Comparison of ENCODE assay signal across 13 cellular contexts in genomic region chr7:48140001-48140681, GRCh38. TPM values are rescaled to one million over a fixed set of nuclear protein-coding genes. Genes with fewer than 3 reads are reported as not detected.
A peak's percentile ranks its signal among the peaks of the same experiment; 100 is the strongest.
DNase-seq lines count a peak whose midpoint lies in the region; ATAC-seq and TF ChIP-seq lines count a peak whose summit lies in the region.
"Had no signal": no experiment of that assay in that cellular context is flagged by ENCODE, and none has a peak within 500 bp of the region (broad histone marks: within the 10 kb centered on the region; RNA-seq: fewer than 3 reads in every experiment).

No MANE protein-coding gene starts in this region.

- no peaks in the 10 kb centered on the region for H3K79me2 ChIP-seq in neural progenitor cell (ENCODE audit: low read depth)

- no peak overlapping the region for H2AFZ ChIP-seq in neural progenitor cell (replicated peaks)

- DNase-seq in Caco-2 (peak; percentile 71 to 77), cardiac fibroblast (ENCODE audit: low read depth in 2 of 2) (peak; percentile 22 to 40), NCI-H510A treated with DMSO at 0.1 percent for 48 hours (lab: John Stamatoyannopoulos, UW) (no peak), neural progenitor cell (ENCODE audit: low spot score) (no peak)
- no peak for DNase-seq in activated CD4-positive, CD25-positive, alpha-beta regulatory T cell (lab: John Stamatoyannopoulos, UW)
- DNase-seq: activated CD8-positive, alpha-beta T cell treated with anti-CD3 and anti-CD28 coated beads, Interleukin-2, amount 10 ng/mL, durations not matched to agents 7 days and 5 days; brain microvascular endothelial cell; heart right ventricle; upper lobe of left lung had no signal

- H3K4me3 ChIP-seq in Caco-2 (ENCODE audit: low read depth, low read length) (no peak overlapping the region), HUES48 (ENCODE audit: low read depth, low read length) (no peak overlapping the region), cardiac fibroblast (replicated peaks in 1 of 2; ENCODE audit: low read depth in 2 of 2, low read length in 2 of 2) (no peak overlapping the region), muscle layer of duodenum (ENCODE audit: low read depth in 1 of 2, low read length in 2 of 2) (peak overlapping the region; percentile 5 to 7), neural progenitor cell (no peak overlapping the region)
- H3K4me3 ChIP-seq: heart right ventricle, upper lobe of left lung had no signal

- no peak for TF ChIP-seq CTCF in Caco-2 (IDR thresholded peaks at IDR 0.05; ENCODE audit: insufficient read depth in 1 of 2, low read depth in 1 of 2, low read length in 1 of 2, severe bottlenecking in 1 of 2, unreplicated experiment in 1 of 2)
- TF ChIP-seq CTCF in cardiac fibroblast (IDR thresholded peaks at IDR 0.05; ENCODE audit: low read depth, low read length): no peak
- no peak for TF ChIP-seq CTCF in neural progenitor cell (IDR thresholded peaks at IDR 0.05)

- BruUV-seq in Caco-2 (replicated peaks; lab: Mats Ljungman, UMichigan): no TSS peak

- H3K4me3 Mint-ChIP-seq in Caco-2 (ENCODE audit: unreplicated experiment): no peak overlapping the region
- H3K4me3 Mint-ChIP-seq in neural progenitor cell: no peak overlapping the region
- H3K4me3 Mint-ChIP-seq: activated CD8-positive, alpha-beta T cell treated with anti-CD3 and anti-CD28 coated beads, Interleukin-2, amount 10 ng/mL, durations not matched to agents 7 days and 5 days; natural killer cell treated with Interleukin-12 subunit alpha and Interleukin-12 subunit beta and Interleukin-15 and Interleukin-18, amount 100 ng/mL, for 72 hours had no signal

- no peaks in the 10 kb centered on the region for H3K27me3 ChIP-seq in Caco-2 (replicated peaks; ENCODE audit: control insufficient read depth, insufficient read depth, low read length)
- H3K27me3 ChIP-seq in HUES48 (ENCODE audit: control insufficient read depth, insufficient read depth, low read length): no peaks in the 10 kb centered on the region
- no peaks in the 10 kb centered on the region for H3K27me3 ChIP-seq in muscle layer of duodenum (ENCODE audit: low read depth, low read length)
- H3K27me3 ChIP-seq in neural progenitor cell: no peaks in the 10 kb centered on the region
- H3K27me3 ChIP-seq: brain microvascular endothelial cell, heart right ventricle, upper lobe of left lung had no signal

- peaks cover 35% of the 10 kb centered on the region for H3K9me3 ChIP-seq in Caco-2
- peaks cover 12% of the 10 kb centered on the region; the same call in 1 of the 2 replicates for H3K9me3 ChIP-seq in HUES48 (ENCODE audit: control insufficient read depth, insufficient read depth, low read length)
- no peaks in the 10 kb centered on the region for H3K9me3 ChIP-seq in muscle layer of duodenum (ENCODE audit: control insufficient read depth in 1 of 2, low read length in 2 of 2)
- H3K9me3 ChIP-seq in neural progenitor cell (ENCODE audit: low read depth): peaks cover 4% of the 10 kb centered on the region
- H3K9me3 ChIP-seq: upper lobe of left lung had no signal

- no peak for ATAC-seq in GM21737 (IDR thresholded peaks at IDR 0.05; ENCODE audit: unreplicated experiment)
- ATAC-seq: activated CD8-positive, alpha-beta T cell treated with anti-CD3 and anti-CD28 coated beads, Interleukin-2, amount 10 ng/mL, durations not matched to agents 7 days and 5 days; heart right ventricle; natural killer cell treated with Interleukin-12 subunit alpha and Interleukin-12 subunit beta and Interleukin-15 and Interleukin-18, amount 100 ng/mL, for 72 hours had no signal

- no peak overlapping the region for H3K4me2 ChIP-seq in neural progenitor cell

- no peaks in the 10 kb centered on the region for H3F3A ChIP-seq in neural progenitor cell (ENCODE audit: low read depth)

- H3K4me1 ChIP-seq in Caco-2 (peaks cover 26% of the 10 kb centered on the region), HUES48 (ENCODE audit: control insufficient read depth, insufficient read depth, low read length) (peaks cover 14% of the 10 kb centered on the region; the same call in 1 of the 2 replicates), muscle layer of duodenum (ENCODE audit: control insufficient read depth in 1 of 2, insufficient read depth in 2 of 2, low read length in 2 of 2) (peaks cover 7 to 8% of the 10 kb centered on the region in 2 donors), neural progenitor cell (no peaks in the 10 kb centered on the region)

- POLR2A ChIA-PET in Caco-2 (lab: Charles Lee): interaction anchor here (0.9 kb wide), 1 partner anchor 52 kb away, joined by 5 read pairs; no protein-coding TSS in a partner anchor

- H3K27ac Mint-ChIP-seq in Caco-2 (ENCODE audit: unreplicated experiment) (peak overlapping the region; percentile 39), neural progenitor cell (no peak overlapping the region)
- H3K27ac Mint-ChIP-seq: activated CD8-positive, alpha-beta T cell treated with anti-CD3 and anti-CD28 coated beads, Interleukin-2, amount 10 ng/mL, durations not matched to agents 7 days and 5 days; natural killer cell treated with Interleukin-12 subunit alpha and Interleukin-12 subunit beta and Interleukin-15 and Interleukin-18, amount 100 ng/mL, for 72 hours had no signal

- no peaks in the 10 kb centered on the region for H3K27me3 Mint-ChIP-seq in Caco-2 (ENCODE audit: insufficient read depth, unreplicated experiment)
- no peaks in the 10 kb centered on the region for H3K27me3 Mint-ChIP-seq in neural progenitor cell (ENCODE audit: insufficient read depth, low read depth)

- CTCF ChIA-PET in Caco-2 (lab: Charles Lee): interaction anchor here (1.4 kb wide), 1 partner anchor 15 kb away, joined by 5 read pairs; no protein-coding TSS in a partner anchor

- H3K9me3 Mint-ChIP-seq in Caco-2 (ENCODE audit: unreplicated experiment): peaks cover 35% of the 10 kb centered on the region
- peaks cover 36% of the 10 kb centered on the region for H3K9me3 Mint-ChIP-seq in neural progenitor cell
- H3K9me3 Mint-ChIP-seq: natural killer cell treated with Interleukin-12 subunit alpha and Interleukin-12 subunit beta and Interleukin-15 and Interleukin-18, amount 100 ng/mL, for 72 hours had no signal

- intact Hi-C loops in Caco-2 (cut with micrococcal nuclease; ENCODE audit: unreplicated experiment): loop anchor here (1.0 kb wide), 2 partner anchors 15 to 69 kb away; no protein-coding TSS in a partner anchor

- no peaks in the 10 kb centered on the region for H4K20me1 ChIP-seq in neural progenitor cell (ENCODE audit: low read depth)

- H3K9ac ChIP-seq in HUES48 (ENCODE audit: low read depth, low read length) (no peak overlapping the region), neural progenitor cell (no peak overlapping the region)

- peaks cover 24% of the 10 kb centered on the region for H3K36me3 Mint-ChIP-seq in Caco-2 (ENCODE audit: insufficient read depth, unreplicated experiment)
- no peaks in the 10 kb centered on the region for H3K36me3 Mint-ChIP-seq in neural progenitor cell
- H3K36me3 Mint-ChIP-seq: natural killer cell treated with Interleukin-12 subunit alpha and Interleukin-12 subunit beta and Interleukin-15 and Interleukin-18, amount 100 ng/mL, for 72 hours had no signal

- H3K4me1 Mint-ChIP-seq in Caco-2 (ENCODE audit: low read depth, unreplicated experiment): peaks cover 27% of the 10 kb centered on the region
- peaks cover 4% of the 10 kb centered on the region for H3K4me1 Mint-ChIP-seq in neural progenitor cell

- H3K36me3 ChIP-seq in Caco-2 (ENCODE audit: control insufficient read depth, insufficient read depth, low read length) (no peaks in the 10 kb centered on the region), HUES48 (ENCODE audit: control insufficient read depth, insufficient read depth, low read length) (no peaks in the 10 kb centered on the region), muscle layer of duodenum (ENCODE audit: control insufficient read depth in 1 of 2, insufficient read depth in 2 of 2, low read length in 2 of 2) (no peaks in the 10 kb centered on the region), neural progenitor cell (no peaks in the 10 kb centered on the region)
- H3K36me3 ChIP-seq: brain microvascular endothelial cell, heart right ventricle, upper lobe of left lung had no signal

- H3K27ac ChIP-seq in HUES48 (ENCODE audit: low read depth, low read length) (peak overlapping the region; percentile 14), muscle layer of duodenum (ENCODE audit: low read length) (peak overlapping the region; percentile 29), neural progenitor cell (no peak overlapping the region)
- H3K27ac ChIP-seq: brain microvascular endothelial cell, heart right ventricle, upper lobe of left lung had no signal

RNA-seq across cellular contexts. Expression of gene ABCA13, which starts 31.1 kb away (rescaled TPM):
- total RNA-seq in Caco-2 (2022): 0.07 and 0.09 TPM in 2 replicates
- total RNA-seq in neural progenitor cell (ENCODE audit: low replicate concordance): not detected in 2 replicates
- total RNA-seq: natural killer cell treated with Interleukin-12 subunit alpha and Interleukin-12 subunit beta and Interleukin-15 and Interleukin-18, amount 100 ng/mL, for 72 hours had no signal

RNA-seq across cellular contexts. Expression of gene UPP1, which starts 51.1 kb away (rescaled TPM):
- total RNA-seq in Caco-2 (2022): 18.7 and 20.6 TPM in 2 replicates
- 11.2 and 15.0 TPM in 2 replicates for total RNA-seq in neural progenitor cell (ENCODE audit: low replicate concordance)

Comparison
In these comparisons a context has a peak if more than half of its experiments do, and no peak if none do; other contexts are left out.
1. DNase-seq: peak in Caco-2 (2 of 2) and cardiac fibroblast (2 of 2); none in activated CD4-positive, CD25-positive, alpha-beta regulatory T cell (0 of 4), NCI-H510A treated with DMSO at 0.1 percent for 48 hours (single experiment) and neural progenitor cell (single experiment).
2. H3K4me3 ChIP-seq: peak in muscle layer of duodenum (2 of 2); none in Caco-2 (single experiment), HUES48 (single experiment), cardiac fibroblast (0 of 2) and neural progenitor cell (single experiment).